8 cellular contexts compared by ENCODE assay signal in genomic region chr9:38318755-38319495, GRCh38.
A peak's percentile ranks its signal among the peaks of the same experiment; 100 is the strongest.
DNase-seq lines count a peak whose midpoint lies in the region; ATAC-seq and TF ChIP-seq lines count a peak whose summit lies in the region.

No MANE protein-coding gene starts in this region.

- CTCF ChIA-PET in activated B cell treated with CpG ODN at 0.5 μM for 24 hours (lab: Charles Lee) (no interaction called here), RWPE1 (lab: Yijun Ruan, JAX) (interaction anchor here (0.6 kb wide), 1 partner anchor 134 kb away, joined by 3 read pairs; no protein-coding TSS in a partner anchor), T-cell (lab: Charles Lee) (interaction anchor here in 1 of 2 donors (0.6 kb wide), 1 partner anchor 256 kb away, joined by 3 read pairs; no protein-coding TSS in a partner anchor)

- TF ChIP-seq CTCF in activated B cell treated with CpG ODN at 0.5 μM for 24 hours (IDR thresholded peaks at IDR 0.05) (no peak), RWPE1 (conservative IDR thresholded peaks at IDR 0.05; ENCODE audit: low read depth) (no peak)

- H3K36me3 Mint-ChIP-seq in activated B cell treated with CpG ODN at 0.5 μM for 24 hours (ENCODE audit: low read depth): no peaks in the 10 kb centered on the region
- no peaks in the 10 kb centered on the region for H3K36me3 Mint-ChIP-seq in T-cell

- ATAC-seq in HG02798 (IDR thresholded peaks at IDR 0.05; ENCODE audit: poor library complexity, unreplicated experiment) (peak; percentile 89), activated B cell treated with CpG ODN at 0.5 μM for 24 hours (ENCODE audit: low read depth) (peak; percentile 68), T-cell (replicated peaks in 1 of 4) (no peak), Right ventricle myocardium inferior (no peak)

- peak; percentile 47 for DNase-seq in NCI-H2171 treated with DMSO at 0.1 percent for 48 hours (lab: John Stamatoyannopoulos, UW)
- DNase-seq in NCI-H2171 (lab: John Stamatoyannopoulos, UW): no peak
- DNase-seq in activated B cell treated with CpG ODN at 0.5 μM for 24 hours: no peak
- DNase-seq in myocyte (ENCODE audit: low read depth): peak; percentile 13
- no peak for DNase-seq in RWPE1 (ENCODE audit: low spot score)
- DNase-seq in T-cell: no peak
- DNase-seq in Right ventricle myocardium inferior (ENCODE audit: missing footprints): no peak

- no peak overlapping the region for H3K27ac ChIP-seq in RWPE1

- peak overlapping the region; percentile 47 for H3K27ac Mint-ChIP-seq in activated B cell treated with CpG ODN at 0.5 μM for 24 hours
- H3K27ac Mint-ChIP-seq in T-cell: no peak overlapping the region

- H3K4me1 Mint-ChIP-seq in activated B cell treated with CpG ODN at 0.5 μM for 24 hours (peaks cover 14% of the 10 kb centered on the region), T-cell (peaks cover 0 to 2% (median 0%) of the 10 kb centered on the region in 3 donors)

- H3K9me3 Mint-ChIP-seq in activated B cell treated with CpG ODN at 0.5 μM for 24 hours: no peaks in the 10 kb centered on the region
- no peaks in the 10 kb centered on the region for H3K9me3 Mint-ChIP-seq in T-cell

- POLR2A ChIA-PET in activated B cell treated with CpG ODN at 0.5 μM for 24 hours (lab: Charles Lee) (no interaction called here), RWPE1 (lab: Yijun Ruan, JAX; ENCODE audit: low non-redundant PET) (no interaction called here), T-cell (lab: Charles Lee) (no interaction called here)

- intact Hi-C loops in activated B cell treated with CpG ODN at 0.5 μM for 24 hours (cut with micrococcal nuclease) (no loop called here), Right ventricle myocardium inferior (cut with DNase I) (no loop called here)

- peaks cover 4% of the 10 kb centered on the region for H3K27me3 Mint-ChIP-seq in activated B cell treated with CpG ODN at 0.5 μM for 24 hours
- H3K27me3 Mint-ChIP-seq in T-cell: peaks cover 13 to 17% of the 10 kb centered on the region in 2 donors

- peak overlapping the region; percentile 25 for H3K4me3 Mint-ChIP-seq in activated B cell treated with CpG ODN at 0.5 μM for 24 hours
- H3K4me3 Mint-ChIP-seq in T-cell: no peak overlapping the region

Comparison
In these comparisons a context has a peak if more than half of its experiments do, and no peak if none do; other contexts are left out.
1. DNase-seq: peak in NCI-H2171 treated with DMSO at 0.1 percent for 48 hours (single experiment) and myocyte (single experiment); none in NCI-H2171 (single experiment), activated B cell treated with CpG ODN at 0.5 μM for 24 hours (single experiment), RWPE1 (single experiment), T-cell (0 of 34) and Right ventricle myocardium inferior (single experiment).
2. ATAC-seq: peak in HG02798 (single experiment) and activated B cell treated with CpG ODN at 0.5 μM for 24 hours (single experiment); none in T-cell (0 of 4) and Right ventricle myocardium inferior (single experiment).